11 cellular contexts compared by ENCODE assay signal in genomic region chr13:36778083-36778671, GRCh38. TPM values are rescaled to one million over a fixed set of nuclear protein-coding genes. Genes with fewer than 3 reads are reported as not detected.
DNase-seq lines count a peak whose midpoint lies in the region; ATAC-seq and TF ChIP-seq lines count a peak whose summit lies in the region.
"Had no signal": no experiment of that assay in that cellular context is flagged by ENCODE, and none has a peak within 500 bp of the region (broad histone marks: within the 10 kb centered on the region; RNA-seq: fewer than 3 reads in every experiment).

No MANE protein-coding gene starts in this region.

- peak; percentile 22 for DNase-seq in AG08395 (ENCODE audit: low spot score)
- DNase-seq in WTC11 (ENCODE audit: low spot score): peak; percentile 25
- DNase-seq in kidney glomerular epithelial cell (lab: John Stamatoyannopoulos, UW): peak; percentile 6
- DNase-seq in activated gamma-delta T cell treated with Interleukin-2 at 50 U/mL for 16 hours: no peak
- no peak for DNase-seq in ureter (ENCODE audit: low spot score)
- DNase-seq: naive B cell, NCI-H2081 had no signal

- no peaks in the 10 kb centered on the region for H3K4me1 ChIP-seq in HEK293 (ENCODE audit: control insufficient read depth, insufficient read depth, low read length)

- no peaks in the 10 kb centered on the region for H3K27me3 Mint-ChIP-seq in WTC11 (ENCODE audit: low read depth)

- peaks cover 5% of the 10 kb centered on the region; the same call in 1 of the 2 replicates for H3K36me3 Mint-ChIP-seq in WTC11
- H3K36me3 Mint-ChIP-seq: CD14-positive monocyte, naive B cell had no signal

- POLR2A ChIA-PET in HEK293 (lab: Yijun Ruan, JAX) (no interaction called here), WTC11 (lab: Charles Lee) (no interaction called here)

- TF ChIP-seq CTCF in HEK293 (tag by site-specific recombination; IDR thresholded peaks at IDR 0.05) (no peak), WTC11 (IDR thresholded peaks at IDR 0.05) (no peak)

- peaks cover 8% of the 10 kb centered on the region for H3K9me3 Mint-ChIP-seq in WTC11

- CTCF ChIA-PET in HEK293 (lab: Yijun Ruan, JAX): no interaction called here
- CTCF ChIA-PET in WTC11 (lab: Charles Lee): interaction anchor here (0.9 kb wide), 1 partner anchor 324 kb away, joined by 3 read pairs; no protein-coding TSS in a partner anchor

- H3K9me3 ChIP-seq in HEK293 (ENCODE audit: control insufficient read depth, insufficient read depth, low read depth, low read length): no peaks in the 10 kb centered on the region

- H3K27ac ChIP-seq in HEK293 (ENCODE audit: extremely low read depth, low read depth, low read length): no peak overlapping the region

- H3K27ac Mint-ChIP-seq in WTC11: 0 out of 2 replicates have a peak overlapping the region, but pooled peaks have one; percentile 8

- H3K36me3 ChIP-seq in HEK293 (ENCODE audit: control insufficient read depth in 2 of 2, insufficient read depth in 1 of 2, low read length in 2 of 2): no peaks in the 10 kb centered on the region

- ATAC-seq in WTC11: peak; percentile 82
- no peak for ATAC-seq in HG03457 (IDR thresholded peaks at IDR 0.05; ENCODE audit: unreplicated experiment)
- ATAC-seq in HG02938 (IDR thresholded peaks at IDR 0.05; ENCODE audit: unreplicated experiment): no peak

- peaks cover 23% of the 10 kb centered on the region for H3K4me1 Mint-ChIP-seq in WTC11
- H3K4me1 Mint-ChIP-seq: CD14-positive monocyte, naive B cell had no signal

- no peak overlapping the region for H3K4me3 ChIP-seq in HEK293 (ENCODE audit: low read depth, low read length)

- H3K4me3 Mint-ChIP-seq in WTC11: no peak overlapping the region
- H3K4me3 Mint-ChIP-seq: CD14-positive monocyte, naive B cell had no signal

TF ChIP-seq in HEK293, 187 proteins besides CTCF, POLR2A, EP300 and RAD21:
- TF ChIP-seq ZNF221 (tag by site-specific recombination; IDR thresholded peaks at IDR 0.05; ENCODE audit: borderline replicate concordance) (no peak), ZBTB8A (tag by site-specific recombination; IDR thresholded peaks at IDR 0.05) (peak; percentile 16; the same call in 1 of the 2 replicates), GLIS1 (tag by site-specific recombination; IDR thresholded peaks at IDR 0.05) (peak; percentile 51), ZNF624 (tag by site-specific recombination; IDR thresholded peaks at IDR 0.05) (no peak), ZBTB1 (tag by site-specific recombination; IDR thresholded peaks at IDR 0.05) (no peak), REST (tag by site-specific recombination; IDR thresholded peaks at IDR 0.05) (no peak)

TF ChIP-seq in WTC11, 78 proteins besides CTCF, POLR2A, EP300 and RAD21:
- TF ChIP-seq ZNF423 (CRISPR knock-in tag; IDR thresholded peaks at IDR 0.05): peak; percentile 82
- no peak for TF ChIP-seq MXD4 (CRISPR knock-in tag; IDR thresholded peaks at IDR 0.05; ENCODE audit: borderline replicate concordance)
- no peak for TF ChIP-seq SMAD4 (CRISPR knock-in tag; IDR thresholded peaks at IDR 0.05)

RNA-seq across cellular contexts. Expression of gene RFXAP, which starts 40.8 kb away (rescaled TPM):
- total RNA-seq in WTC11 (2021) (6.6 to 9.2 TPM (median 7.7 TPM) in 3 replicates), ureter (8.3 TPM)

Comparison
In these comparisons a context has a peak if more than half of its experiments do, and no peak if none do; other contexts are left out.
1. DNase-seq: peak in AG08395 (single experiment), WTC11 (single experiment) and kidney glomerular epithelial cell (single experiment); none in activated gamma-delta T cell treated with Interleukin-2 at 50 U/mL for 16 hours (single experiment) and ureter (single experiment).